In genomic region chr5:175895701-175896102, GRCh38 we compare ENCODE assay signal across 10 cellular contexts. TPM values are rescaled to one million over a fixed set of nuclear protein-coding genes. Genes with fewer than 3 reads are reported as not detected.
DNase-seq lines count a peak whose midpoint lies in the region; ATAC-seq and TF ChIP-seq lines count a peak whose summit lies in the region.
"Had no signal": no experiment of that assay in that cellular context is flagged by ENCODE, and none has a peak within 500 bp of the region (broad histone marks: within the 10 kb centered on the region; RNA-seq: fewer than 3 reads in every experiment).

No MANE protein-coding gene starts in this region.

- H3K27ac ChIP-seq in hepatocyte, result no peak overlapping the region

- no peaks in the 10 kb centered on the region for H3K9me2 ChIP-seq in hepatocyte (replicated peaks; ENCODE audit: insufficient read depth)

- no peak overlapping the region for H3K4me3 ChIP-seq in hepatocyte

- H3K79me2 ChIP-seq in hepatocyte, result no peaks in the 10 kb centered on the region

- no peak overlapping the region for H3K4me2 ChIP-seq in hepatocyte

- 48% methylated on average over 9 of the region's 9 CpGs for WGBS in hepatocyte (ENCODE audit: low lambda C conversion rate, missing lambda C conversion rate)

- no peaks in the 10 kb centered on the region for H3K36me3 ChIP-seq in hepatocyte (replicated peaks; ENCODE audit: insufficient read depth, low read depth)

- H2AFZ ChIP-seq in hepatocyte, result no peak overlapping the region

- H3K4me1 ChIP-seq in hepatocyte (ENCODE audit: insufficient read depth), result no peaks in the 10 kb centered on the region

- ATAC-seq in GM21526 (IDR thresholded peaks at IDR 0.05; ENCODE audit: low FRiP score, unreplicated experiment), result peak; percentile 55

- H3K27me3 ChIP-seq in hepatocyte, result no peaks in the 10 kb centered on the region

- H3K9me3 ChIP-seq in hepatocyte (ENCODE audit: low read depth), result no peaks in the 10 kb centered on the region

- no peak for TF ChIP-seq CTCF in hepatocyte (IDR thresholded peaks at IDR 0.05; ENCODE audit: poor library complexity)

- no peaks in the 10 kb centered on the region for H4K20me1 ChIP-seq in hepatocyte (ENCODE audit: insufficient read depth, poor library complexity, severe bottlenecking)

- DNase-seq in GDM1 (lab: John Stamatoyannopoulos, UW), result peak; percentile 48
- peak; percentile 82 to 83 for DNase-seq in Kasumi-1 (lab: John Stamatoyannopoulos, UW)
- peak; percentile 41 for DNase-seq in activated T-cell treated with anti-CD3 and anti-CD28 coated beads, Interleukin-2, amount 50 U/mL, for 1 hour
- DNase-seq in stimulated activated CD4-positive, alpha-beta T cell treated with anti-CD3 and anti-CD28 coated beads, Interleukin-1b, Interleukin-23, amount 100 ng/mL, for 48 hours, result peak; percentile 28
- no peak for DNase-seq in SW 1271 (lab: John Stamatoyannopoulos, UW)
- DNase-seq in NCI-H1105 treated with DMSO at 0.1 percent for 48 hours (lab: John Stamatoyannopoulos, UW), result no peak
- DNase-seq in hepatocyte (ENCODE audit: low spot score), result no peak

RNA-seq across cellular contexts. Expression of gene CPLX2, which starts 24.3 kb away (rescaled TPM):
- total RNA-seq in hepatocyte, result 0.10 and 0.32 TPM in 2 replicates
- 0.33 and 0.41 TPM in 2 replicates for polyA plus RNA-seq in hepatocyte
- total RNA-seq: bronchial epithelial cell, pulmonary artery endothelial cell had no signal

Comparison
In these comparisons a context has a peak if more than half of its experiments do, and no peak if none do; other contexts are left out.
1. DNase-seq: peak in GDM1 (single experiment), Kasumi-1 (2 of 2), activated T-cell treated with anti-CD3 and anti-CD28 coated beads, Interleukin-2, amount 50 U/mL, for 1 hour (single experiment) and stimulated activated CD4-positive, alpha-beta T cell treated with anti-CD3 and anti-CD28 coated beads, Interleukin-1b, Interleukin-23, amount 100 ng/mL, for 48 hours (single experiment); none in SW 1271 (0 of 2), NCI-H1105 treated with DMSO at 0.1 percent for 48 hours (single experiment) and hepatocyte (single experiment).